ENCODE assay signal across 14 cellular contexts in genomic region chr17:42244116-42244515, GRCh38. TPM values are rescaled to one million over a fixed set of nuclear protein-coding genes. Genes with fewer than 3 reads are reported as not detected.
DNase-seq lines count a peak whose midpoint lies in the region; ATAC-seq, FAIRE-seq and TF ChIP-seq lines count a peak whose summit lies in the region.
"Not testable (repeated sequence)": the region's sequence is repeated elsewhere in the genome, so short reads cannot be mapped to it uniquely, and the experiment has no call there.
"Had no signal": no experiment of that assay in that cellular context is flagged by ENCODE, and none has a peak within 500 bp of the region (broad histone marks: within the 10 kb centered on the region; RNA-seq: fewer than 3 reads in every experiment).

No MANE protein-coding gene starts in this region.

- H2AFZ ChIP-seq in HepG2 (ENCODE audit: low read length), result not testable (repeated sequence)

- in situ Hi-C loops in Panc1 (cut with HindIII; ENCODE audit: low pct_unique_long_range_greater_than_20kb, low sequenced_read_pairs); HepG2 (cut with HindIII; ENCODE audit: extremely low pct_ligation_motif_present, low pct_unique_long_range_greater_than_20kb): not testable (repeated sequence)

- peaks cover 56% of the 10 kb centered on the region for H3K4me1 ChIP-seq in Panc1 (ENCODE audit: control insufficient read depth, insufficient read depth, low read length)
- H3K4me1 ChIP-seq in HepG2 (ENCODE audit: insufficient read depth, low read length), result peaks cover 55% of the 10 kb centered on the region
- H3K4me1 ChIP-seq in neutrophil (ENCODE audit: control insufficient read depth in 1 of 2, insufficient read depth in 1 of 2, low read depth in 1 of 2, low read length in 1 of 2), result peaks cover 42 to 46% of the 10 kb centered on the region in 2 experiments
- H3K4me1 ChIP-seq in subcutaneous abdominal adipose tissue (ENCODE audit: control insufficient read depth in 5 of 5, insufficient read depth in 5 of 5, low read length in 5 of 5), result peaks cover 1 to 47% (median 31%) of the 10 kb centered on the region in 5 donors

- BruUV-seq in Panc1 (replicated peaks; lab: Mats Ljungman, UMichigan); HepG2 (replicated peaks; lab: Mats Ljungman, UMichigan): not testable (repeated sequence)

- H3K4me1 Mint-ChIP-seq in CD4-positive, alpha-beta T cell (ENCODE audit: low read depth), result peaks cover 66% of the 10 kb centered on the region
- H3K4me1 Mint-ChIP-seq in activated CD8-positive, alpha-beta memory T cell treated with anti-CD3 and anti-CD28 coated beads, Interleukin-2, amount 10 ng/mL, durations not matched to agents 7 days and 5 days, result peaks cover 32% of the 10 kb centered on the region
- peaks cover 60% of the 10 kb centered on the region for H3K4me1 Mint-ChIP-seq in activated naive CD8-positive, alpha-beta T cell (ENCODE audit: low read depth)
- H3K4me1 Mint-ChIP-seq in effector memory CD8-positive, alpha-beta T cell (ENCODE audit: low read depth in 2 of 2), result peaks cover 39 to 65% of the 10 kb centered on the region in 2 donors

- peaks cover 24% of the 10 kb centered on the region for H3K79me2 ChIP-seq in HepG2 (ENCODE audit: insufficient read depth, low read length)

- H3K27ac Mint-ChIP-seq in CD4-positive, alpha-beta T cell, result peak overlapping the region; percentile 68
- H3K27ac Mint-ChIP-seq in activated CD8-positive, alpha-beta memory T cell treated with anti-CD3 and anti-CD28 coated beads, Interleukin-2, amount 10 ng/mL, durations not matched to agents 7 days and 5 days, result not testable (repeated sequence)
- peak overlapping the region; percentile 46 for H3K27ac Mint-ChIP-seq in activated naive CD8-positive, alpha-beta T cell
- peak overlapping the region; percentile 12 to 77 for H3K27ac Mint-ChIP-seq in effector memory CD8-positive, alpha-beta T cell

- not testable (repeated sequence) for H4K20me1 ChIP-seq in HepG2 (ENCODE audit: insufficient read depth, low read length)

- peaks cover 11% of the 10 kb centered on the region for H3K36me3 Mint-ChIP-seq in CD4-positive, alpha-beta T cell (ENCODE audit: low read depth)
- peaks cover 16% of the 10 kb centered on the region for H3K36me3 Mint-ChIP-seq in activated CD8-positive, alpha-beta memory T cell treated with anti-CD3 and anti-CD28 coated beads, Interleukin-2, amount 10 ng/mL, durations not matched to agents 7 days and 5 days
- H3K36me3 Mint-ChIP-seq in activated naive CD8-positive, alpha-beta T cell, result not testable (repeated sequence)
- H3K36me3 Mint-ChIP-seq in effector memory CD8-positive, alpha-beta T cell (ENCODE audit: insufficient read depth), result peaks cover 19% of the 10 kb centered on the region

- not testable (repeated sequence) for H3K4me2 ChIP-seq in HepG2 (ENCODE audit: low read depth, low read length)

- not testable (repeated sequence) for H3K4me3 Mint-ChIP-seq in CD4-positive, alpha-beta T cell; activated CD8-positive, alpha-beta memory T cell treated with anti-CD3 and anti-CD28 coated beads, Interleukin-2, amount 10 ng/mL, durations not matched to agents 7 days and 5 days; activated naive CD8-positive, alpha-beta T cell; effector memory CD8-positive, alpha-beta T cell

- not testable (repeated sequence) for H3K4me3 ChIP-seq in Panc1 (ENCODE audit: low read depth in 2 of 2, low read length in 2 of 2); HepG2 (replicated peaks in 1 of 3; ENCODE audit: insufficient read depth in 1 of 3, low read depth in 2 of 3, low read length in 3 of 3); neutrophil (ENCODE audit: low read depth in 1 of 2, low read length in 1 of 2); subcutaneous abdominal adipose tissue (ENCODE audit: low read depth in 1 of 5, low read length in 5 of 5)

- intact Hi-C loops in CD4-positive, alpha-beta T cell (cut with DNase I, micrococcal nuclease); Panc1 (cut with micrococcal nuclease; ENCODE audit: unreplicated experiment): not testable (repeated sequence)
- intact Hi-C loops in HepG2 (cut with micrococcal nuclease; ENCODE audit: unreplicated experiment), result loop anchor here (10.0 kb wide), 1 partner anchor 59 kb away; the partner anchor contains the start of genes HCRT and KCNH4

- not testable (repeated sequence) for TF ChIP-seq POLR2A in HepG2 (IDR thresholded peaks at IDR 0.05; ENCODE audit: insufficient read depth in 1 of 2, low read depth in 2 of 2, low read length in 2 of 2)

- not testable (repeated sequence) for H3K9me3 ChIP-seq in CD4-positive, alpha-beta T cell (ENCODE audit: control insufficient read depth, low read length); Panc1 (ENCODE audit: control insufficient read depth, insufficient read depth, low read depth, low read length); HepG2 (ENCODE audit: low read length); neutrophil; subcutaneous abdominal adipose tissue (ENCODE audit: control insufficient read depth in 5 of 5, low read length in 5 of 5)

- not testable (repeated sequence) for H3K27me3 Mint-ChIP-seq in CD4-positive, alpha-beta T cell; activated CD8-positive, alpha-beta memory T cell treated with anti-CD3 and anti-CD28 coated beads, Interleukin-2, amount 10 ng/mL, durations not matched to agents 7 days and 5 days; activated naive CD8-positive, alpha-beta T cell; effector memory CD8-positive, alpha-beta T cell

- not testable (repeated sequence) for H3K9ac ChIP-seq in HepG2 (ENCODE audit: insufficient read depth, low read depth, low read length)
- peak overlapping the region in 1 of 5 donors; percentile 13 for H3K9ac ChIP-seq in subcutaneous abdominal adipose tissue (ENCODE audit: low read length in 5 of 5)

- H3K27ac ChIP-seq in CD4-positive, alpha-beta T cell (ENCODE audit: low read depth, low read length); HepG2 (ENCODE audit: extremely low read length, insufficient read depth, low read length): not testable (repeated sequence)
- H3K27ac ChIP-seq in Panc1 (ENCODE audit: low read length), result peak overlapping the region; percentile 84
- peak overlapping the region; percentile 48 for H3K27ac ChIP-seq in neutrophil
- peak overlapping the region; percentile 83 for H3K27ac ChIP-seq in subcutaneous abdominal adipose tissue (ENCODE audit: low read depth, low read length)

- not testable (repeated sequence) for TF ChIP-seq EP300 in HepG2 (IDR thresholded peaks at IDR 0.05; ENCODE audit: low read depth in 2 of 2, low read length in 2 of 2); HepG2 (CRISPR knock-in tag; IDR thresholded peaks at IDR 0.05; ENCODE audit: borderline replicate concordance)

- H3K36me3 ChIP-seq in Panc1 (ENCODE audit: control insufficient read depth, insufficient read depth, low read length); HepG2 (replicated peaks in 1 of 2; ENCODE audit: control insufficient read depth in 1 of 2, insufficient read depth in 2 of 2, low read length in 2 of 2); neutrophil; subcutaneous abdominal adipose tissue (ENCODE audit: control insufficient read depth in 5 of 5, insufficient read depth in 5 of 5, low read length in 5 of 5): not testable (repeated sequence)

- not testable (repeated sequence) for ATAC-seq in CD4-positive, alpha-beta T cell (ENCODE audit: poor library complexity); Panc1; activated CD8-positive, alpha-beta memory T cell treated with anti-CD3 and anti-CD28 coated beads, Interleukin-2, amount 10 ng/mL, durations not matched to agents 7 days and 5 days; effector memory CD8-positive, alpha-beta T cell (replicated peaks); HepG2

- DNase-seq in CD4-positive, alpha-beta T cell; Panc1 (ENCODE audit: low read depth, low spot score); effector memory CD8-positive, alpha-beta T cell; HepG2 (ENCODE audit: low spot score): not testable (repeated sequence)
- peak; percentile 5 for DNase-seq in activated CD8-positive, alpha-beta memory T cell treated with anti-CD3 and anti-CD28 coated beads, Interleukin-2, amount 10 ng/mL, durations not matched to agents 7 days and 5 days

- not testable (repeated sequence) for TF ChIP-seq CTCF in CD4-positive, alpha-beta T cell (IDR thresholded peaks at IDR 0.05); Panc1 (IDR thresholded peaks at IDR 0.05); HepG2 (CRISPR knock-in tag; IDR thresholded peaks at IDR 0.05); neutrophil (IDR thresholded peaks at IDR 0.05)

- CTCF ChIA-PET in CD4-positive, alpha-beta T cell (lab: Charles Lee), result interaction anchor here (0.7 to 2.5 kb wide), 3 partner anchors 22 to 68 kb away, joined by 3 to 11 read pairs (median 3); no protein-coding TSS in a partner anchor
- CTCF ChIA-PET in Panc1 (lab: Charles Lee); HepG2 (lab: Yijun Ruan, JAX; ENCODE audit: low intra/inter-chr PET ratio, low total read pairs): not testable (repeated sequence)
- CTCF ChIA-PET in activated CD8-positive, alpha-beta memory T cell treated with anti-CD3 and anti-CD28 coated beads, Interleukin-2, amount 10 ng/mL, durations not matched to agents 7 days and 5 days (lab: Charles Lee), result interaction anchor here (0.7 to 0.9 kb wide), 2 partner anchors 22 to 44 kb away, joined by 4 read pairs; partner anchors contain the start of gene STAT5A

- TF ChIP-seq RAD21 in HepG2 (CRISPR knock-in tag; IDR thresholded peaks at IDR 0.05), result not testable (repeated sequence)

- WGBS in HepG2 (ENCODE audit: low lambda C conversion rate), result 95% methylated on average over 3 of the region's 3 CpGs

- POLR2A ChIA-PET in CD4-positive, alpha-beta T cell (lab: Charles Lee), result interaction anchor here (0.6 kb wide), 1 partner anchor 124 kb away, joined by 3 read pairs; no protein-coding TSS in a partner anchor
- POLR2A ChIA-PET in Panc1 (lab: Charles Lee), result interaction anchor here (0.7 kb wide), 1 partner anchor 470 kb away, joined by 3 read pairs; no protein-coding TSS in a partner anchor
- POLR2A ChIA-PET in HepG2 (lab: Yijun Ruan, JAX), result interaction anchor here (1.1 kb wide), 1 partner anchor 56 kb away, joined by 3 read pairs; no protein-coding TSS in a partner anchor

- not testable (repeated sequence) for H3K27me3 ChIP-seq in CD4-positive, alpha-beta T cell (ENCODE audit: control insufficient read depth, insufficient read depth, low read length); Panc1 (ENCODE audit: control insufficient read depth, insufficient read depth, low read length); HepG2 (ENCODE audit: control insufficient read depth in 1 of 2, insufficient read depth in 2 of 2, low read length in 2 of 2); neutrophil; subcutaneous abdominal adipose tissue (ENCODE audit: control insufficient read depth in 5 of 5, insufficient read depth in 4 of 5, low read length in 5 of 5)

- H3K9me3 Mint-ChIP-seq in CD4-positive, alpha-beta T cell; activated CD8-positive, alpha-beta memory T cell treated with anti-CD3 and anti-CD28 coated beads, Interleukin-2, amount 10 ng/mL, durations not matched to agents 7 days and 5 days (ENCODE audit: low read depth); activated naive CD8-positive, alpha-beta T cell (ENCODE audit: low read depth); effector memory CD8-positive, alpha-beta T cell: not testable (repeated sequence)

- not testable (repeated sequence) for FAIRE-seq in HepG2 (lab: Jason Lieb, UNC)

RNA-seq across cellular contexts. Expression of gene STAT5B, which starts 32.1 kb away (rescaled TPM):
- total RNA-seq in CD4-positive, alpha-beta T cell, result 100 to 1,000 TPM in 1 of 2 experiments, 10 to 100 TPM in 1; 99.4 to 104 TPM
- total RNA-seq in Panc1 (2021; ENCODE audit: unreplicated experiment), result 102 TPM
- polyA plus RNA-seq in Panc1 (2012; ENCODE audit: insufficient read length), result 66.5 TPM
- total RNA-seq in activated CD8-positive, alpha-beta memory T cell treated with anti-CD3 and anti-CD28 coated beads, Interleukin-2, amount 10 ng/mL, durations not matched to agents 7 days and 5 days, result 100 to 1,000 TPM; 112 to 116 TPM
- 17.2 and 21.0 TPM in 2 replicates for total RNA-seq in HepG2 (2016; rRNA removed; fragmentation: Illumina TruSeq; extraction: Trizol)
- 8.8 and 10.4 TPM in 2 replicates for total RNA-seq in HepG2 (2016; cell fraction: cytosol; rRNA removed; fragmentation: Illumina TruSeq; extraction: Trizol; ENCODE audit: low read depth)
- total RNA-seq in HepG2 (2016; cell fraction: insoluble cytoplasmic fraction; rRNA removed; fragmentation: Illumina TruSeq; extraction: Trizol), result 14.8 and 23.5 TPM in 2 replicates
- total RNA-seq in HepG2 (2016; cell fraction: membrane; rRNA removed; fragmentation: Illumina TruSeq; extraction: Trizol), result 13.7 and 14.6 TPM in 2 replicates
- total RNA-seq in HepG2 (2016; cell fraction: nucleus; rRNA removed; fragmentation: Illumina TruSeq; extraction: Trizol), result 21.1 and 22.8 TPM in 2 replicates
- polyA plus RNA-seq in HepG2 (2011; rRNA removed), result 42.8 and 44.8 TPM in 2 replicates
- polyA plus RNA-seq in HepG2 (2011; cell fraction: cytosol; rRNA removed), result 18.5 and 22.6 TPM in 2 replicates
- polyA plus RNA-seq in HepG2 (2011; cell fraction: nucleus; rRNA removed), result 110 and 115 TPM in 2 replicates
- 27.0 and 34.0 TPM in 2 replicates for polyA plus RNA-seq in HepG2 (2012)
- 3.0 and 3.2 TPM in 2 replicates for polyA plus RNA-seq in HepG2 (2016; cell fraction: cytosol; fragmentation: Illumina TruSeq; extraction: Trizol; ENCODE audit: low read depth)
- polyA plus RNA-seq in HepG2 (2016; cell fraction: insoluble cytoplasmic fraction; fragmentation: Illumina TruSeq; extraction: Trizol; ENCODE audit: low read depth), result 13.9 and 18.4 TPM in 2 replicates
- 8.2 and 9.4 TPM in 2 replicates for polyA plus RNA-seq in HepG2 (2016; cell fraction: membrane; fragmentation: Illumina TruSeq; extraction: Trizol; ENCODE audit: low read depth)
- 73.9 and 77.3 TPM in 2 replicates for polyA plus RNA-seq in HepG2 (2016; cell fraction: nucleus; fragmentation: Illumina TruSeq; extraction: Trizol; ENCODE audit: insufficient read depth, low read depth)
- polyA minus RNA-seq in HepG2 (2011; rRNA and poly(A)+ RNA removed; ENCODE audit: low replicate concordance), result 35.0 and 59.1 TPM in 2 replicates
- polyA minus RNA-seq in HepG2 (2011; cell fraction: cytosol; rRNA and poly(A)+ RNA removed), result 14.9 and 16.6 TPM in 2 replicates
- 36.8 and 37.1 TPM in 2 replicates for polyA minus RNA-seq in HepG2 (2011; cell fraction: nucleus; rRNA and poly(A)+ RNA removed)

RNA-seq across cellular contexts. Expression of gene STAT5A, which starts 44.2 kb away (rescaled TPM):
- total RNA-seq in CD4-positive, alpha-beta T cell, result 100 to 1,000 TPM; 141 to 150 TPM
- 26.7 TPM for total RNA-seq in Panc1 (2021; ENCODE audit: unreplicated experiment)
- 37.3 TPM for polyA plus RNA-seq in Panc1 (2012; ENCODE audit: insufficient read length)
- total RNA-seq in activated CD8-positive, alpha-beta memory T cell treated with anti-CD3 and anti-CD28 coated beads, Interleukin-2, amount 10 ng/mL, durations not matched to agents 7 days and 5 days, result 100 to 1,000 TPM; 118 to 127 TPM
- total RNA-seq in HepG2 (2016; rRNA removed; fragmentation: Illumina TruSeq; extraction: Trizol), result 4.1 and 4.5 TPM in 2 replicates
- 1.5 and 1.6 TPM in 2 replicates for total RNA-seq in HepG2 (2016; cell fraction: cytosol; rRNA removed; fragmentation: Illumina TruSeq; extraction: Trizol; ENCODE audit: low read depth)
- total RNA-seq in HepG2 (2016; cell fraction: insoluble cytoplasmic fraction; rRNA removed; fragmentation: Illumina TruSeq; extraction: Trizol), result 2.4 and 3.2 TPM in 2 replicates
- total RNA-seq in HepG2 (2016; cell fraction: membrane; rRNA removed; fragmentation: Illumina TruSeq; extraction: Trizol), result 3.5 and 3.6 TPM in 2 replicates
- 3.1 and 4.2 TPM in 2 replicates for total RNA-seq in HepG2 (2016; cell fraction: nucleus; rRNA removed; fragmentation: Illumina TruSeq; extraction: Trizol)
- 1.2 and 1.4 TPM in 2 replicates for polyA plus RNA-seq in HepG2 (2011; rRNA removed)
- 1.3 and 1.4 TPM in 2 replicates for polyA plus RNA-seq in HepG2 (2011; cell fraction: cytosol; rRNA removed)
- 3.3 and 3.4 TPM in 2 replicates for polyA plus RNA-seq in HepG2 (2011; cell fraction: nucleus; rRNA removed)
- polyA plus RNA-seq in HepG2 (2012), result 3.9 and 7.9 TPM in 2 replicates
- polyA plus RNA-seq in HepG2 (2016; cell fraction: cytosol; fragmentation: Illumina TruSeq; extraction: Trizol; ENCODE audit: low read depth), result 1.2 and 1.4 TPM in 2 replicates
- 2.4 and 3.3 TPM in 2 replicates for polyA plus RNA-seq in HepG2 (2016; cell fraction: insoluble cytoplasmic fraction; fragmentation: Illumina TruSeq; extraction: Trizol; ENCODE audit: low read depth)
- polyA plus RNA-seq in HepG2 (2016; cell fraction: membrane; fragmentation: Illumina TruSeq; extraction: Trizol; ENCODE audit: low read depth), result 2.4 and 2.5 TPM in 2 replicates
- polyA plus RNA-seq in HepG2 (2016; cell fraction: nucleus; fragmentation: Illumina TruSeq; extraction: Trizol; ENCODE audit: insufficient read depth, low read depth), result 3.2 and 4.2 TPM in 2 replicates
- 6.3 and 24.5 TPM in 2 replicates for polyA minus RNA-seq in HepG2 (2011; rRNA and poly(A)+ RNA removed; ENCODE audit: low replicate concordance)
- polyA minus RNA-seq in HepG2 (2011; cell fraction: cytosol; rRNA and poly(A)+ RNA removed), result 1.7 TPM in 2 replicates
- 1.7 and 3.0 TPM in 2 replicates for polyA minus RNA-seq in HepG2 (2011; cell fraction: nucleus; rRNA and poly(A)+ RNA removed)

RNA-seq across cellular contexts. Expression of gene GHDC, which starts 49.8 kb away (rescaled TPM):
- total RNA-seq in CD4-positive, alpha-beta T cell, result 1 to 10 TPM; 6.8 to 8.3 TPM
- 21.8 TPM for total RNA-seq in Panc1 (2021; ENCODE audit: unreplicated experiment)
- 30.0 TPM for polyA plus RNA-seq in Panc1 (2012; ENCODE audit: insufficient read length)
- 10 to 100 TPM; 17.0 to 18.0 TPM for total RNA-seq in activated CD8-positive, alpha-beta memory T cell treated with anti-CD3 and anti-CD28 coated beads, Interleukin-2, amount 10 ng/mL, durations not matched to agents 7 days and 5 days
- total RNA-seq in HepG2 (2016; rRNA removed; fragmentation: Illumina TruSeq; extraction: Trizol), result 8.8 and 22.5 TPM in 2 replicates
- total RNA-seq in HepG2 (2016; cell fraction: cytosol; rRNA removed; fragmentation: Illumina TruSeq; extraction: Trizol; ENCODE audit: low read depth), result 3.1 and 3.3 TPM in 2 replicates
- total RNA-seq in HepG2 (2016; cell fraction: insoluble cytoplasmic fraction; rRNA removed; fragmentation: Illumina TruSeq; extraction: Trizol), result 8.0 and 22.0 TPM in 2 replicates
- total RNA-seq in HepG2 (2016; cell fraction: membrane; rRNA removed; fragmentation: Illumina TruSeq; extraction: Trizol), result 5.2 and 6.2 TPM in 2 replicates
- 22.7 and 27.8 TPM in 2 replicates for total RNA-seq in HepG2 (2016; cell fraction: nucleus; rRNA removed; fragmentation: Illumina TruSeq; extraction: Trizol)
- polyA plus RNA-seq in HepG2 (2011; rRNA removed), result 15.4 and 25.6 TPM in 2 replicates
- polyA plus RNA-seq in HepG2 (2011; cell fraction: cytosol; rRNA removed), result 11.2 and 18.0 TPM in 2 replicates
- 107 and 115 TPM in 2 replicates for polyA plus RNA-seq in HepG2 (2011; cell fraction: nucleus; rRNA removed)
- polyA plus RNA-seq in HepG2 (2012), result 15.2 and 19.1 TPM in 2 replicates
- 2.2 and 2.5 TPM in 2 replicates for polyA plus RNA-seq in HepG2 (2016; cell fraction: cytosol; fragmentation: Illumina TruSeq; extraction: Trizol; ENCODE audit: low read depth)
- 6.0 and 8.7 TPM in 2 replicates for polyA plus RNA-seq in HepG2 (2016; cell fraction: insoluble cytoplasmic fraction; fragmentation: Illumina TruSeq; extraction: Trizol; ENCODE audit: low read depth)
- polyA plus RNA-seq in HepG2 (2016; cell fraction: membrane; fragmentation: Illumina TruSeq; extraction: Trizol; ENCODE audit: low read depth), result 3.6 and 4.1 TPM in 2 replicates
- polyA plus RNA-seq in HepG2 (2016; cell fraction: nucleus; fragmentation: Illumina TruSeq; extraction: Trizol; ENCODE audit: insufficient read depth, low read depth), result 45.8 and 46.8 TPM in 2 replicates
- 14.5 and 31.4 TPM in 2 replicates for polyA minus RNA-seq in HepG2 (2011; rRNA and poly(A)+ RNA removed; ENCODE audit: low replicate concordance)
- 12.0 and 19.4 TPM in 2 replicates for polyA minus RNA-seq in HepG2 (2011; cell fraction: cytosol; rRNA and poly(A)+ RNA removed)
- 12.1 and 14.4 TPM in 2 replicates for polyA minus RNA-seq in HepG2 (2011; cell fraction: nucleus; rRNA and poly(A)+ RNA removed)

RNA-seq across cellular contexts. Expression of gene HCRT, which starts 58.9 kb away (rescaled TPM):
- not detected for total RNA-seq in CD4-positive, alpha-beta T cell
- total RNA-seq in Panc1 (2021; ENCODE audit: unreplicated experiment) (not detected), HepG2 (2016; rRNA removed; fragmentation: Illumina TruSeq; extraction: Trizol) (not detected in 2 replicates)
- not detected for polyA plus RNA-seq in Panc1 (2012; ENCODE audit: insufficient read length)
- total RNA-seq in activated CD8-positive, alpha-beta memory T cell treated with anti-CD3 and anti-CD28 coated beads, Interleukin-2, amount 10 ng/mL, durations not matched to agents 7 days and 5 days, result not detected
- not detected in 2 replicates for total RNA-seq in HepG2 (2016; cell fraction: cytosol; rRNA removed; fragmentation: Illumina TruSeq; extraction: Trizol; ENCODE audit: low read depth)
- not detected in 2 replicates for total RNA-seq in HepG2 (2016; cell fraction: insoluble cytoplasmic fraction; rRNA removed; fragmentation: Illumina TruSeq; extraction: Trizol)
- total RNA-seq in HepG2 (2016; cell fraction: membrane; rRNA removed; fragmentation: Illumina TruSeq; extraction: Trizol), result not detected in 2 replicates
- total RNA-seq in HepG2 (2016; cell fraction: nucleus; rRNA removed; fragmentation: Illumina TruSeq; extraction: Trizol), result not detected in 2 replicates
- polyA plus RNA-seq in HepG2 (2011; rRNA removed), result not detected in 2 replicates
- not detected in 2 replicates for polyA plus RNA-seq in HepG2 (2011; cell fraction: cytosol; rRNA removed)
- not detected in 2 replicates for polyA plus RNA-seq in HepG2 (2011; cell fraction: nucleus; rRNA removed)
- not detected in 2 replicates for polyA plus RNA-seq in HepG2 (2012)
- 0.36 TPM in 1 of 2 replicates, not detected in the other for polyA plus RNA-seq in HepG2 (2016; cell fraction: cytosol; fragmentation: Illumina TruSeq; extraction: Trizol; ENCODE audit: low read depth)
- polyA plus RNA-seq in HepG2 (2016; cell fraction: insoluble cytoplasmic fraction; fragmentation: Illumina TruSeq; extraction: Trizol; ENCODE audit: low read depth), result not detected in 2 replicates
- not detected in 2 replicates for polyA plus RNA-seq in HepG2 (2016; cell fraction: membrane; fragmentation: Illumina TruSeq; extraction: Trizol; ENCODE audit: low read depth)
- polyA plus RNA-seq in HepG2 (2016; cell fraction: nucleus; fragmentation: Illumina TruSeq; extraction: Trizol; ENCODE audit: insufficient read depth, low read depth), result not detected in 2 replicates
- not detected in 2 replicates for polyA minus RNA-seq in HepG2 (2011; rRNA and poly(A)+ RNA removed; ENCODE audit: low replicate concordance)
- polyA minus RNA-seq in HepG2 (2011; cell fraction: cytosol; rRNA and poly(A)+ RNA removed), result not detected in 2 replicates
- not detected in 2 replicates for polyA minus RNA-seq in HepG2 (2011; cell fraction: nucleus; rRNA and poly(A)+ RNA removed)
- total RNA-seq: CD8-positive, alpha-beta T cell; GM23248; H1; H7 had no signal
- polyA plus RNA-seq: CD14-positive monocyte, GM12878, GM23248, H1 had no signal
